ENCODE assay signal across 37 cellular contexts in genomic region chr7:21730399-21730798, GRCh38.
"Had no signal": no experiment of that assay in that cellular context is flagged by ENCODE, and none has a peak within 500 bp of the region (broad histone marks: within the 10 kb centered on the region; RNA-seq: fewer than 3 reads in every experiment).

No MANE protein-coding gene starts in this region.

- H3K4me3 ChIP-seq: MG63 had no signal

- H3K27ac ChIP-seq: KMS-11 had no signal

- H3K9me3 ChIP-seq: MG63 had no signal

- H3K27me3 ChIP-seq: MG63 had no signal

- DNase-seq: Karpas-422, Kasumi-1, KG1, MG63, MM.1S, MV-4-11, NCI-H1048, NCI-H1092, NCI-H1092 treated with DMSO at 0.1 percent for 48 hours, NCI-H1105, NCI-H1105 treated with DMSO at 0.1 percent for 48 hours, NCI-H1417, NCI-H1417 treated with DMSO at 0.1 percent for 48 hours, NCI-H1436, NCI-H1436 treated with DMSO at 0.1 percent for 48 hours, NCI-H146, NCI-H1694, NCI-H1694 treated with DMSO at 0.1 percent for 48 hours, NCI-H187, NCI-H187 treated with DMSO at 0.1 percent for 48 hours, NCI-H1930, NCI-H2029, NCI-H2029 treated with DMSO at 0.1 percent for 48 hours, NCI-H2081, NCI-H2081 treated with DMSO at 0.1 percent for 48 hours, NCI-H2107, NCI-H2171, NCI-H2171 treated with DMSO at 0.1 percent for 48 hours, NCI-H2227 treated with DMSO at 0.1 percent for 48 hours, NCI-H226, NCI-H345, NCI-H446, NCI-H446 treated with DMSO at 0.1 percent for 48 hours, NCI-H510A, NCI-H510A treated with DMSO at 0.1 percent for 48 hours, NCI-H524 had no signal

- H3K4me2 ChIP-seq: KMS-11 had no signal

- H3K36me3 ChIP-seq: MG63 had no signal

- H3K9ac ChIP-seq: KMS-11 had no signal
